In the genomic region with DNA sequence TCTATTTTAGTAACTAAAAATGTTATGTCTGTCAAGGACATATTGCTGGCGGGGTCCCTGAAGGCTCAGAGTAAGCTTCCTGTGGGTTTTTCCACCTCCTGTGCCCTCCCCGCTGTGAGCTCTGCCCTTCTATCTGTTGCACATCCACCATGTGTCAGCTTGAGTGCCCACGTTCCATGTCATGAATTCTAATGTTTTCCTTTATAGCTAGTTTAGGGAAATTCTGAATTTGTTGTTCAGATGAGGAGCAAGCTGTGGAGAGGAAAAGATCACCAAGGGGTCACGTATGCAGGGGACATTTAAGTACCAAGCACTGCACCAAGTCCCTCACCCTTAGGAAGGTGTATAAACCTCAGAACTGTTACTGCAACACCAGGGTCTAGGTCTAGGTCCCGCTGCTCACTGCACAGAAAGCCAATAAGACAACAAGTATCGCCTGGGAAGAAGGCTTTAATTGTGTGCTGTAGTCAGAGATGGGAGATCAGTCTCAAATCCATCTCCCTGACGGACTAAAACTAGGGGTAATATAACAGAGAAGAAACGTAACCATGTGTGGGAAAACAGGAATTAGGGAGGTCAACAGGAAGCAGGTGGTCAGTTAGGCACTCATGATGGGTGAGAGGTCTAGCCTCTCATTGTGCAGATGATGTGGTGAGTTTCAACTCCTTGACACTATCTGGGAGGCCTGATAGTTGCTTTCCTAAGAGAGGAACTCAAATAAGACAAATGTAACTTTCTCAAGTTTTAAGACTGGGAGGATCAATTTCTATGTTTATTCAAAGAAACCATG, we compare ENCODE assay signal across 21 cellular contexts. TPM values are rescaled to one million over a fixed set of nuclear protein-coding genes. Genes with fewer than 3 reads are reported as not detected.
A peak's percentile ranks its signal among the peaks of the same experiment; 100 is the strongest.
DNase-seq lines count a peak whose midpoint lies in the region; ATAC-seq and TF ChIP-seq lines count a peak whose summit lies in the region.
"Had no signal": no experiment of that assay in that cellular context is flagged by ENCODE, and none has a peak within 500 bp of the region (broad histone marks: within the 10 kb centered on the region; RNA-seq: fewer than 3 reads in every experiment).

No MANE protein-coding gene starts in this region.

- no peaks in the 10 kb centered on the region for H3K36me3 Mint-ChIP-seq in natural killer cell
- H3K36me3 Mint-ChIP-seq in activated CD4-positive, alpha-beta T cell treated with anti-CD3 and anti-CD28 coated beads for 36 hours (ENCODE audit: low read depth): no peaks in the 10 kb centered on the region

- H3K27ac Mint-ChIP-seq in stimulated activated naive CD8-positive, alpha-beta T cell treated with anti-CD3 and anti-CD28 coated beads, Interleukin-15, amount 100 ng/mL, for 72 hours: no peak overlapping the region
- H3K27ac Mint-ChIP-seq in natural killer cell: peak overlapping the region; percentile 91 to 94
- no peak overlapping the region for H3K27ac Mint-ChIP-seq in activated CD4-positive, alpha-beta T cell treated with anti-CD3 and anti-CD28 coated beads for 36 hours

- H3K4me3 ChIP-seq in coronary artery: no peak overlapping the region
- H3K4me3 ChIP-seq: GM12878, HAP-1 had no signal

- intact Hi-C loops in natural killer cell (cut with micrococcal nuclease): no loop called here
- intact Hi-C loops in activated CD4-positive, alpha-beta T cell treated with anti-CD3 and anti-CD28 coated beads for 36 hours (cut with DNase I, micrococcal nuclease): no loop called here

- H3K27ac ChIP-seq in coronary artery: peak overlapping the region; percentile 5 to 86
- H3K27ac ChIP-seq: C4-2B had no signal

- H3K4me1 Mint-ChIP-seq in stimulated activated naive CD8-positive, alpha-beta T cell treated with anti-CD3 and anti-CD28 coated beads, Interleukin-15, amount 100 ng/mL, for 72 hours: peaks cover 9% of the 10 kb centered on the region
- peaks cover 28 to 35% of the 10 kb centered on the region in 2 donors for H3K4me1 Mint-ChIP-seq in natural killer cell
- peaks cover 9% of the 10 kb centered on the region for H3K4me1 Mint-ChIP-seq in activated CD4-positive, alpha-beta T cell treated with anti-CD3 and anti-CD28 coated beads for 36 hours

- H3K4me3 Mint-ChIP-seq in stimulated activated naive CD8-positive, alpha-beta T cell treated with anti-CD3 and anti-CD28 coated beads, Interleukin-15, amount 100 ng/mL, for 72 hours: no peak overlapping the region
- H3K4me3 Mint-ChIP-seq in natural killer cell: peak overlapping the region; percentile 55
- no peak overlapping the region for H3K4me3 Mint-ChIP-seq in activated CD4-positive, alpha-beta T cell treated with anti-CD3 and anti-CD28 coated beads for 36 hours

- POLR2A ChIA-PET in activated CD4-positive, alpha-beta T cell treated with anti-CD3 and anti-CD28 coated beads for 36 hours (lab: Charles Lee): no interaction called here

- CTCF ChIA-PET in activated CD4-positive, alpha-beta T cell treated with anti-CD3 and anti-CD28 coated beads for 36 hours (lab: Charles Lee): interaction anchor here (0.6 to 7.2 kb wide), 4 partner anchors 17 to 679 kb away, joined by 3 to 63 read pairs (median 6); no protein-coding TSS in a partner anchor

- TF ChIP-seq CTCF in coronary artery (IDR thresholded peaks at IDR 0.05) (no peak), natural killer cell (IDR thresholded peaks at IDR 0.05) (no peak)

- ATAC-seq in stimulated activated naive CD8-positive, alpha-beta T cell treated with anti-CD3 and anti-CD28 coated beads, Interleukin-15, Interleukin-2, amounts not matched to agents 100 U/mL and 50 U/mL, for 24 hours: peak; percentile 8
- no peak for ATAC-seq in stimulated activated naive CD8-positive, alpha-beta T cell treated with anti-CD3 and anti-CD28 coated beads, Interleukin-15, amount 100 ng/mL, for 72 hours
- peak; percentile 68 to 77 (median 73) for ATAC-seq in natural killer cell
- no peak for ATAC-seq in activated CD4-positive, alpha-beta T cell treated with anti-CD3 and anti-CD28 coated beads for 36 hours
- ATAC-seq: GM12878, PC-3 had no signal

- no peak for DNase-seq in stimulated activated naive CD8-positive, alpha-beta T cell treated with anti-CD3 and anti-CD28 coated beads, Interleukin-15, Interleukin-2, amounts not matched to agents 100 U/mL and 50 U/mL, for 24 hours
- DNase-seq in stimulated activated naive CD8-positive, alpha-beta T cell treated with anti-CD3 and anti-CD28 coated beads, Interleukin-15, amount 100 ng/mL, for 72 hours: no peak
- DNase-seq in coronary artery (ENCODE audit: low spot score) (no peak), natural killer cell (no peak), hepatic stellate cell (ENCODE audit: low spot score) (no peak), SIG-M5 (lab: John Stamatoyannopoulos, UW) (no peak)
- no peak for DNase-seq in stimulated activated CD8-positive, alpha-beta memory T cell treated with anti-CD3 and anti-CD28 coated beads, Interleukin-4, amount 100 ng/mL, for 48 hours
- DNase-seq in activated CD4-positive, alpha-beta T cell treated with anti-CD3 and anti-CD28 coated beads for 36 hours: no peak
- DNase-seq: DND-41, GDM1, NCI-H1436 treated with DMSO at 0.1 percent for 48 hours, NCI-H2081, NCI-H510A, NCI-H774, PC-3 had no signal

- H3K27me3 Mint-ChIP-seq in stimulated activated naive CD8-positive, alpha-beta T cell treated with anti-CD3 and anti-CD28 coated beads, Interleukin-15, amount 100 ng/mL, for 72 hours: no peaks in the 10 kb centered on the region
- no peaks in the 10 kb centered on the region for H3K27me3 Mint-ChIP-seq in natural killer cell (ENCODE audit: low read depth in 2 of 2)
- H3K27me3 Mint-ChIP-seq in activated CD4-positive, alpha-beta T cell treated with anti-CD3 and anti-CD28 coated beads for 36 hours: peaks cover 2% of the 10 kb centered on the region

- peaks cover 0 to 7% of the 10 kb centered on the region in 2 donors for H3K9me3 Mint-ChIP-seq in stimulated activated naive CD8-positive, alpha-beta T cell treated with anti-CD3 and anti-CD28 coated beads, Interleukin-15, amount 100 ng/mL, for 72 hours
- no peaks in the 10 kb centered on the region for H3K9me3 Mint-ChIP-seq in natural killer cell
- no peaks in the 10 kb centered on the region for H3K9me3 Mint-ChIP-seq in activated CD4-positive, alpha-beta T cell treated with anti-CD3 and anti-CD28 coated beads for 36 hours (ENCODE audit: low read depth)

RNA-seq across cellular contexts. Expression of a gene that starts 9.7 kb away (rescaled TPM):
- 1 to 10 TPM in 2 of 3 donors, under 1 TPM in 1; 0.86 to 8.6 (median 3.8) TPM for total RNA-seq in natural killer cell
- not detected for total RNA-seq in activated CD4-positive, alpha-beta T cell treated with anti-CD3 and anti-CD28 coated beads for 36 hours
- total RNA-seq: A172, GM12878, HT-29, LHCN-M2, PC-3 had no signal

RNA-seq across cellular contexts. Expression of a gene that starts 51.3 kb away (rescaled TPM):
- total RNA-seq in natural killer cell: 10 to 100 TPM; 36.5 to 47.2 (median 38.3) TPM
- 10 to 100 TPM; 32.1 to 51.8 TPM for total RNA-seq in activated CD4-positive, alpha-beta T cell treated with anti-CD3 and anti-CD28 coated beads for 36 hours

Comparison
In these comparisons a context has a peak if more than half of its experiments do, and no peak if none do; other contexts are left out.
1. ATAC-seq: peak in stimulated activated naive CD8-positive, alpha-beta T cell treated with anti-CD3 and anti-CD28 coated beads, Interleukin-15, Interleukin-2, amounts not matched to agents 100 U/mL and 50 U/mL, for 24 hours (single experiment) and natural killer cell (3 of 3); none in stimulated activated naive CD8-positive, alpha-beta T cell treated with anti-CD3 and anti-CD28 coated beads, Interleukin-15, amount 100 ng/mL, for 72 hours (single experiment) and activated CD4-positive, alpha-beta T cell treated with anti-CD3 and anti-CD28 coated beads for 36 hours (single experiment).
2. H3K27ac Mint-ChIP-seq: peak in natural killer cell (2 of 2); none in stimulated activated naive CD8-positive, alpha-beta T cell treated with anti-CD3 and anti-CD28 coated beads, Interleukin-15, amount 100 ng/mL, for 72 hours (0 of 2) and activated CD4-positive, alpha-beta T cell treated with anti-CD3 and anti-CD28 coated beads for 36 hours (single experiment).